Comparison of ENCODE assay signal across 14 cellular contexts in the genomic region with DNA sequence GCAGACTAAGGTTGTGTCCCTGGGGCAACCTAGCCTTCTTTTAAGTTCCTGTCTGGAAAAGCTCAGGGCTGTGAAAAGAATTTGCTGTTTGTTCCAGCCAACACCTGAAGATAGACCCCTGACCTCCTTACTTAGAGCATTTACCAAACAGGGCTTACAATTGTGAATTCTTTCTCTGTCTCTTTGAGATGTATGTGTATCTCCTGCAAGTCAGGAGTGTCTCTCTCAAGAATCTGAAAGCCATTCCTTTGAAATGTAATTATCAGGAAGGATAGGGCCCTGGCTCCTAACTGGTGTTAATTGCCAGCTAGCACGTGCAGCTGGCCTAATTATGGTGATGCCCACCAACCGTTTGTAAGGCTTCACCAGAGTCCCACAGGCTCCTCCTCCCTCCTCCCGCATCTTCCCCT.
"Had no signal": no experiment of that assay in that cellular context is flagged by ENCODE, and none has a peak within 500 bp of the region (broad histone marks: within the 10 kb centered on the region; RNA-seq: fewer than 3 reads in every experiment).

No MANE protein-coding gene starts in this region.

- H3K27ac Mint-ChIP-seq: activated CD4-positive, alpha-beta T cell treated with anti-CD3 and anti-CD28 coated beads for 36 hours; activated CD8-positive, alpha-beta T cell treated with anti-CD3 and anti-CD28 coated beads for 36 hours; activated T-helper 1 cell treated with anti-CD3 and anti-CD28 coated beads, Interleukin-12 subunit alpha, Interleukin-12 subunit beta, Interleukin-2, Interleukin-4 antibody, amounts not matched to agents 30 ng/mL and 10 ng/mL and 1 ng/mL, durations not matched to agents 14 hours and 24 hours and 36 hours; mesothelial cell of epicardium had no signal

- DNase-seq: activated CD4-positive, alpha-beta T cell treated with anti-CD3 and anti-CD28 coated beads for 36 hours; activated CD8-positive, alpha-beta memory T cell treated with anti-CD3 and anti-CD28 coated beads, Interleukin-2, amount 50 U/mL, for 48 hours; activated CD8-positive, alpha-beta T cell treated with anti-CD3 and anti-CD28 coated beads for 36 hours; activated naive CD4-positive, alpha-beta T cell; aorta; dermis blood vessel endothelial cell; left ventricle myocardium superior; stimulated activated CD4-positive, alpha-beta T cell treated with anti-CD3 and anti-CD28 coated beads, Interleukin-4, amount 100 ng/mL, for 4 hours; T-helper 9 cell; tibial artery had no signal

- H3K9me3 ChIP-seq: breast epithelium, tibial artery had no signal

- H3K9ac ChIP-seq: parathyroid adenoma had no signal

- ATAC-seq: activated CD4-positive, alpha-beta T cell treated with anti-CD3 and anti-CD28 coated beads for 36 hours; activated CD8-positive, alpha-beta T cell treated with anti-CD3 and anti-CD28 coated beads for 36 hours; left ventricle myocardium superior had no signal

- H3K27ac ChIP-seq: breast epithelium, parathyroid adenoma, tibial artery had no signal

- H3K36me3 ChIP-seq: breast epithelium had no signal

- H3K9me3 Mint-ChIP-seq: activated CD8-positive, alpha-beta T cell treated with anti-CD3 and anti-CD28 coated beads for 36 hours; activated T-helper 1 cell treated with anti-CD3 and anti-CD28 coated beads, Interleukin-12 subunit alpha, Interleukin-12 subunit beta, Interleukin-2, Interleukin-4 antibody, amounts not matched to agents 30 ng/mL and 10 ng/mL and 1 ng/mL, durations not matched to agents 14 hours and 24 hours and 36 hours; mesothelial cell of epicardium had no signal

- H3K4me3 ChIP-seq: breast epithelium, tibial artery had no signal

- H3K4me1 Mint-ChIP-seq: activated CD4-positive, alpha-beta T cell treated with anti-CD3 and anti-CD28 coated beads for 36 hours had no signal

- H2AFZ ChIP-seq: parathyroid adenoma had no signal

- H3K27me3 Mint-ChIP-seq: activated CD4-positive, alpha-beta T cell treated with anti-CD3 and anti-CD28 coated beads for 36 hours had no signal

- H3K79me2 ChIP-seq: parathyroid adenoma had no signal

- H3K4me1 ChIP-seq: breast epithelium, parathyroid adenoma, tibial artery had no signal

- H3K27me3 ChIP-seq: breast epithelium, tibial artery had no signal

- H3K4me3 Mint-ChIP-seq: activated CD4-positive, alpha-beta T cell treated with anti-CD3 and anti-CD28 coated beads for 36 hours; activated CD8-positive, alpha-beta T cell treated with anti-CD3 and anti-CD28 coated beads for 36 hours; activated T-helper 1 cell treated with anti-CD3 and anti-CD28 coated beads, Interleukin-12 subunit alpha, Interleukin-12 subunit beta, Interleukin-2, Interleukin-4 antibody, amounts not matched to agents 30 ng/mL and 10 ng/mL and 1 ng/mL, durations not matched to agents 14 hours and 24 hours and 36 hours; mesothelial cell of epicardium had no signal
